Comparison of ENCODE assay signal across 10 cellular contexts in genomic region chr2:19786408-19787058, GRCh38.
DNase-seq lines count a peak whose midpoint lies in the region; ATAC-seq and TF ChIP-seq lines count a peak whose summit lies in the region.
"Had no signal": no experiment of that assay in that cellular context is flagged by ENCODE, and none has a peak within 500 bp of the region (broad histone marks: within the 10 kb centered on the region; RNA-seq: fewer than 3 reads in every experiment).

No MANE protein-coding gene starts in this region.

- H3K27me3 ChIP-seq in RWPE2 (ENCODE audit: insufficient read depth, poor library complexity, severe bottlenecking) (no peaks in the 10 kb centered on the region), left lung (no peaks in the 10 kb centered on the region)
- H3K27me3 ChIP-seq: neutrophil had no signal

- no peaks in the 10 kb centered on the region for H3K9me3 ChIP-seq in RWPE2 (ENCODE audit: severe bottlenecking)
- no peaks in the 10 kb centered on the region for H3K9me3 ChIP-seq in left lung
- H3K9me3 ChIP-seq: neutrophil had no signal

- POLR2A ChIA-PET in activated CD8-positive, alpha-beta T cell treated with anti-CD3 and anti-CD28 coated beads for 36 hours (lab: Charles Lee) = no interaction called here

- H3K4me1 ChIP-seq in RWPE2 (ENCODE audit: insufficient read depth, poor library complexity, severe bottlenecking) (peaks cover 21% of the 10 kb centered on the region), left lung (peaks cover 0 to 8% of the 10 kb centered on the region in 2 donors)

- H3K4me1 Mint-ChIP-seq in activated CD8-positive, alpha-beta T cell treated with anti-CD3 and anti-CD28 coated beads for 36 hours (ENCODE audit: low read depth) = no peaks in the 10 kb centered on the region

- peaks cover 4% of the 10 kb centered on the region for H3K27me3 Mint-ChIP-seq in activated CD8-positive, alpha-beta T cell treated with anti-CD3 and anti-CD28 coated beads for 36 hours

- no peaks in the 10 kb centered on the region for H3K36me3 Mint-ChIP-seq in activated CD8-positive, alpha-beta T cell treated with anti-CD3 and anti-CD28 coated beads for 36 hours (ENCODE audit: low read depth)

- H3K9me3 Mint-ChIP-seq in activated CD8-positive, alpha-beta T cell treated with anti-CD3 and anti-CD28 coated beads for 36 hours = no peaks in the 10 kb centered on the region

- H3K36me3 ChIP-seq in RWPE2 (ENCODE audit: low read depth) (no peaks in the 10 kb centered on the region), left lung (no peaks in the 10 kb centered on the region)
- H3K36me3 ChIP-seq: neutrophil had no signal

- no peak for DNase-seq in RWPE2 (ENCODE audit: low spot score)
- DNase-seq in left lung = no peak
- DNase-seq in T-helper 2 cell = no peak
- no peak for DNase-seq in activated CD8-positive, alpha-beta T cell treated with anti-CD3 and anti-CD28 coated beads for 36 hours
- DNase-seq in head of caudate nucleus = no peak
- DNase-seq in NCI-H748 treated with DMSO at 0.1 percent for 48 hours (lab: John Stamatoyannopoulos, UW) = no peak
- DNase-seq: activated naive CD4-positive, alpha-beta T cell treated with anti-CD3 and anti-CD28 coated beads, Interleukin-2, amount 50 U/mL, for 16 hours had no signal

- H3K4me3 Mint-ChIP-seq in activated CD8-positive, alpha-beta T cell treated with anti-CD3 and anti-CD28 coated beads for 36 hours = no peak overlapping the region

- CTCF ChIA-PET in activated CD8-positive, alpha-beta T cell treated with anti-CD3 and anti-CD28 coated beads for 36 hours (lab: Charles Lee) = no interaction called here

- H3K27ac ChIP-seq in RWPE2 (ENCODE audit: poor library complexity, severe bottlenecking) (peak overlapping the region; percentile 37), left lung (no peak overlapping the region)
- H3K27ac ChIP-seq: neutrophil had no signal

- no peak for TF ChIP-seq CTCF in RWPE2 (IDR thresholded peaks at IDR 0.05; ENCODE audit: poor library complexity, severe bottlenecking)
- TF ChIP-seq CTCF in left lung (IDR thresholded peaks at IDR 0.05) = no peak
- no peak for TF ChIP-seq CTCF in activated CD8-positive, alpha-beta T cell treated with anti-CD3 and anti-CD28 coated beads for 36 hours (IDR thresholded peaks at IDR 0.05)

- no peak overlapping the region for H3K27ac Mint-ChIP-seq in activated CD8-positive, alpha-beta T cell treated with anti-CD3 and anti-CD28 coated beads for 36 hours

- intact Hi-C loops in left lung (cut with DNase I) (no loop called here), head of caudate nucleus (cut with DNase I) (no loop called here)
- intact Hi-C loops in activated CD8-positive, alpha-beta T cell treated with anti-CD3 and anti-CD28 coated beads for 36 hours (cut with micrococcal nuclease) = no loop called here

- ATAC-seq in GM18498 (IDR thresholded peaks at IDR 0.05; ENCODE audit: unreplicated experiment) (peak; percentile 50), HG02885 (IDR thresholded peaks at IDR 0.05; ENCODE audit: poor library complexity, unreplicated experiment) (peak; percentile 79), RWPE2 (ENCODE audit: low read depth) (peak; percentile 59; the same call in 2 of the 3 replicates), left lung (peak; percentile 81)
- no peak for ATAC-seq in activated CD8-positive, alpha-beta T cell treated with anti-CD3 and anti-CD28 coated beads for 36 hours

- no peak overlapping the region for H3K4me3 ChIP-seq in RWPE2 (ENCODE audit: severe bottlenecking)
- H3K4me3 ChIP-seq in left lung = no peak overlapping the region
